1 cellular context compared by ENCODE assay signal in the genomic region with DNA sequence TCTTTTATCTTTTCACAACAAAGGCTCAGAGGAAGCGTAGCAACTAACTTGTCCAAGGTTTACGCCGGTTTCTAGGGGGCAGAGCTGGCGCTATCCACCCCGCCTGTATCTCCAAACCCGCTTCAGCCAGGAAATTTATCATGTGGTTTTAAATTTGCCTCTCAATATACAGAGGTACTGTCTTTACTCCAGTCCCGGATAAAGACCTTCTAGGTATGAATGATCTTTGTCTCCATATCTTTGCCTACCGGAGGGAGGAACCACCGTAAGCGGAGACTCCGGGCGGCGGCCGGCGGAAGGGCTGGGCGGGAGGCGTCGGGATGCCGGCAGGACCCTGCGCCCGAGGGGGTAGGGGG.
A peak's percentile ranks its signal among the peaks of the same experiment; 100 is the strongest.
TF ChIP-seq lines count a peak whose summit lies in the region.

No MANE protein-coding gene starts in this region.

TF ChIP-seq in K562, 482 proteins besides CTCF, POLR2A, EP300 and RAD21 (continued from another document):
- TF ChIP-seq E2F8 (IDR thresholded peaks at IDR 0.05; ENCODE audit: low read depth, partially characterized antibody) (no peak), UBTF (IDR thresholded peaks at IDR 0.05; ENCODE audit: borderline replicate concordance in 1 of 2, low read depth in 2 of 2, low read length in 2 of 2) (peak; percentile 26 to 72; a peak in 2 of 4 replicates), FOXJ2 (tag; IDR thresholded peaks at IDR 0.05) (peak; percentile 88), SIN3A (IDR thresholded peaks at IDR 0.05; ENCODE audit: borderline replicate concordance in 2 of 2, control insufficient read depth in 1 of 2, low read depth in 2 of 2, low read length in 2 of 2) (0 out of 4 replicates have a peak, but pooled peaks of 1 of the 2 experiments have one; percentile 26), FOXK2 (conservative IDR thresholded peaks at IDR 0.05 in 1 of 2, IDR thresholded peaks at IDR 0.05 in 1 of 2; ENCODE audit: low read depth in 2 of 2) (no peak), RFX1 (IDR thresholded peaks at IDR 0.05) (peak; percentile 76), ELF1 (tag; IDR thresholded peaks at IDR 0.05) (0 out of 2 replicates have a peak, but pooled peaks have one; percentile 24), ASH1L (IDR thresholded peaks at IDR 0.05; ENCODE audit: borderline replicate concordance, low read depth, partially characterized antibody) (no peak), EHMT2 (IDR thresholded peaks at IDR 0.05) (no peak), HMGN3 (IDR thresholded peaks at IDR 0.05; ENCODE audit: borderline replicate concordance, extremely low read depth, insufficient read length, low read depth, low read length) (peak; percentile 3)
